ENCODE assay signal across 7 cellular contexts in the genomic region with DNA sequence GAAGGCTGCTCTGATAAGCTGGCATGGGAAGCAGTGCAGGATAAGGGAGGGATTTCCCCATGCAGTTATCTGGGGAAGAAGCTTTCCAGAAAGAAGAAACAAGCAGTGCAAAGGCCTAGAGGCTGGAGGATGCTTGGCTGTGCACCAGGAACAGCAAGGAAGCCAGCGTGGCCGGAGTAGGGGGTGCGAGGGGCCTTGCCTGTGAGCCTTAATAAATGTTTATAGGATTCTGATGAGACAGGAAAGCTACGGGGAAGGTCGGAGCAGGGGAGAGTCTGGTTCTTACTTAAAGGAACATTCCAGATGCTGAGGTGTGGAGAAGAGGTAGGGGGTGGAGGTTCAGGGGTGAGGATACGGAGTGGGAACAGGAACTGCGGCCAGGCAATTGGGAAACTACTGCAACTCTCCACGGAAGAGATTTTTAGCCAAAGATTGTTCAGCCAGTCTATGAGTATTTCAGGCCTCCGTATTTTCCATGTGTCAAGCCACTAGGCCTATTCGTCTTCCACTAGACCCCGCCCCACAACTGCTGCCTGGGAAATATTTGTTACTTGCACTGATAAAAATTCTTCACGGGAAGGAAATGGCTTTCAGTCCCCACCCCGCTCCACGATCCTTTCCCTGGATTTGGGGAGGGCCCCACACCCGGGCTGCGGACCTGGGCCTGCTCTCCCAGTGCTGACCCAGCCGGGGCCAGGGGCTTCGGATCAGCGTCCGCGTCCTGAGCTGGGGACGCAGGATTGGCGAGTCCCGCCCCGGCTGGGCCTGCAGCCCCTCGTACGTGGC. TPM values are rescaled to one million over a fixed set of nuclear protein-coding genes. Genes with fewer than 3 reads are reported as not detected.
DNase-seq lines count a peak whose midpoint lies in the region; ATAC-seq, FAIRE-seq and TF ChIP-seq lines count a peak whose summit lies in the region.

No MANE protein-coding gene starts in this region.

- peaks cover 0 to 38% of the 10 kb centered on the region in 2 experiments; a peak in 2 of 4 replicates for H3K79me2 ChIP-seq in H1 (ENCODE audit: control insufficient read depth in 1 of 2, insufficient read depth in 2 of 2, low read length in 2 of 2)

- H2BK120ac ChIP-seq in H1 (replicated peaks; ENCODE audit: low read depth, low read length), result peak overlapping the region; percentile 14
- peak overlapping the region; percentile 88 for H2BK120ac ChIP-seq in mesenchymal stem cell (ENCODE audit: low read depth, low read length)

- CTCF ChIA-PET in H1 (lab: Charles Lee; ENCODE audit: partially characterized antibody), result interaction anchor here (1.0 to 1.1 kb wide), 2 partner anchors 12 to 94 kb away, joined by 3 to 4 read pairs; no protein-coding TSS in a partner anchor

- H2AK5ac ChIP-seq in H1 (ENCODE audit: low read depth, low read length), result 0 out of 2 replicates have a peak overlapping the region, but pooled peaks have one; percentile 4
- H2AK5ac ChIP-seq in mesenchymal stem cell (ENCODE audit: low read length, severe bottlenecking), result no peak overlapping the region

- H2BK20ac ChIP-seq in H1 (ENCODE audit: low read length), result no peak overlapping the region

- H2BK5ac ChIP-seq in H1 (ENCODE audit: low read depth, low read length), result peak overlapping the region; percentile 48; the same call in 1 of the 2 replicates
- H2BK5ac ChIP-seq in mesenchymal stem cell (ENCODE audit: low read depth, low read length, poor library complexity, severe bottlenecking), result no peak overlapping the region

- DNase-seq in GM06990 (ENCODE audit: extremely low read depth, insufficient read length) (peak; percentile 36), LoVo (ENCODE audit: low spot score) (peak; percentile 70), H1 (ENCODE audit: low read depth in 1 of 2, low spot score in 2 of 2) (peak in 1 of 2 experiments; percentile 78), mesenchymal stem cell (peak; percentile 75)
- DNase-seq in activated CD4-positive, alpha-beta T cell treated with anti-CD3 and anti-CD28 coated beads, Interleukin-2, amount 50 U/mL, for 1 hour, result peak; percentile 24
- peak; percentile 12 for DNase-seq in stimulated activated CD8-positive, alpha-beta memory T cell treated with anti-CD3 and anti-CD28 coated beads, Interleukin-4, amount 100 ng/mL, for 24 hours (ENCODE audit: low read depth)

- H3K27ac ChIP-seq in H1 (ENCODE audit: low read depth, low read length) (no peak overlapping the region), mesenchymal stem cell (ENCODE audit: low read length, poor library complexity, severe bottlenecking) (peak overlapping the region; percentile 39)

- H3K4me3 ChIP-seq in GM06990 (replicated peaks; ENCODE audit: low read depth, low read length) (peak overlapping the region; percentile 87), H1 (ENCODE audit: extremely low read depth in 1 of 4, insufficient read depth in 2 of 4, low read depth in 3 of 4, low read length in 4 of 4) (peak overlapping the region; percentile 61 to 87 (median 70)), mesenchymal stem cell (ENCODE audit: insufficient read depth in 1 of 2, low read depth in 1 of 2, low read length in 2 of 2) (peak overlapping the region; percentile 91 to 93)

- H2BK12ac ChIP-seq in H1 (ENCODE audit: low read depth, low read length), result peak overlapping the region; percentile 60; the same call in 1 of the 2 replicates
- no peak overlapping the region for H2BK12ac ChIP-seq in mesenchymal stem cell (ENCODE audit: low read length in 2 of 2)

- H3K4ac ChIP-seq in H1 (replicated peaks; ENCODE audit: insufficient read length, low read depth, low read length), result peak overlapping the region; percentile 1
- H3K4ac ChIP-seq in mesenchymal stem cell (ENCODE audit: low read depth in 1 of 2, low read length in 2 of 2), result peak overlapping the region in 1 of 2 experiments; percentile 17

- H4K91ac ChIP-seq in H1 (replicated peaks; ENCODE audit: insufficient read length, low read length), result peak overlapping the region; percentile 37
- peak overlapping the region; percentile 73 for H4K91ac ChIP-seq in mesenchymal stem cell (ENCODE audit: low read length)

- TF ChIP-seq EP300 in H1 (IDR thresholded peaks at IDR 0.05; ENCODE audit: borderline replicate concordance in 1 of 2, low read depth in 2 of 2, low read length in 2 of 2), result no peak

- H4K5ac ChIP-seq in H1 (ENCODE audit: insufficient read length, low read depth, low read length), result no peak overlapping the region

- no peaks in the 10 kb centered on the region; the same call in 1 of the 2 replicates for H3K36me3 ChIP-seq in GM06990 (ENCODE audit: control insufficient read depth, insufficient read depth, low read length)
- H3K36me3 ChIP-seq in H1 (ENCODE audit: control insufficient read depth in 2 of 4, insufficient read depth in 4 of 4, low read length in 3 of 4), result no peaks in the 10 kb centered on the region; a peak in 2 of 8 replicates
- peaks cover 3 to 15% of the 10 kb centered on the region in 2 experiments for H3K36me3 ChIP-seq in mesenchymal stem cell (ENCODE audit: control insufficient read depth in 1 of 2, insufficient read depth in 2 of 2, low read depth in 1 of 2, low read length in 2 of 2)

- H4K20me1 ChIP-seq in H1 (replicated peaks in 1 of 2; ENCODE audit: control insufficient read depth in 1 of 2, insufficient read depth in 2 of 2, low read length in 2 of 2), result no peaks in the 10 kb centered on the region

- H3K23ac ChIP-seq in H1 (ENCODE audit: insufficient read length) (no peak overlapping the region), mesenchymal stem cell (ENCODE audit: low read length in 2 of 2) (no peak overlapping the region)

- peaks cover 2% of the 10 kb centered on the region; the same call in 1 of the 2 replicates for H3K79me1 ChIP-seq in H1 (ENCODE audit: low read depth, low read length)
- H3K79me1 ChIP-seq in mesenchymal stem cell (replicated peaks; ENCODE audit: low read length, poor library complexity, severe bottlenecking), result peaks cover 6% of the 10 kb centered on the region

- TF ChIP-seq POLR2A in H1 (IDR thresholded peaks at IDR 0.05; ENCODE audit: control extremely low read depth in 1 of 2, low read depth in 2 of 2, low read length in 2 of 2), result peak in 1 of 2 experiments; percentile 54; a peak in 1 of 3 replicates

- H2BK15ac ChIP-seq in H1 (ENCODE audit: low read length) (0 out of 2 replicates have a peak overlapping the region, but pooled peaks have one; percentile 2), mesenchymal stem cell (ENCODE audit: low read depth, poor library complexity, severe bottlenecking) (peak overlapping the region; percentile 80)

- H3K14ac ChIP-seq in H1 (ENCODE audit: insufficient read length) (no peak overlapping the region), mesenchymal stem cell (ENCODE audit: low read length in 2 of 2) (peak overlapping the region in 1 of 2 experiments; percentile 83)

- H2AFZ ChIP-seq in H1 (ENCODE audit: low read length) (peak overlapping the region; percentile 28; the same call in 1 of the 2 replicates), mesenchymal stem cell (ENCODE audit: low read depth, low read length) (peak overlapping the region; percentile 68)

- POLR2A ChIA-PET in H1 (lab: Charles Lee; ENCODE audit: partially characterized antibody), result interaction anchor here (0.8 to 3.8 kb wide), 11 partner anchors 8 to 374 kb away, joined by 3 to 15 read pairs (median 3); a partner anchor contains a TSS

- 22% methylated on average over 21 of the region's 27 CpGs; no CpG with 5 or more reads in 1 of the 2 experiments for WGBS in H1 (ENCODE audit: extremely low coverage in 1 of 2, insufficient coverage in 1 of 2, insufficient read length in 1 of 2, insufficient replicate concordance in 2 of 2, low coverage in 1 of 2, low lambda C conversion rate in 2 of 2, missing lambda C conversion rate in 1 of 2), 2 experiments
- 3% methylated on average over 26 of the region's 27 CpGs for WGBS in mesenchymal stem cell

- H3K18ac ChIP-seq in H1 (ENCODE audit: extremely low read depth, low read length) (peak overlapping the region; percentile 10), mesenchymal stem cell (ENCODE audit: low read depth in 1 of 2, low read length in 2 of 2) (peak overlapping the region; percentile 77 to 91)

- no peaks in the 10 kb centered on the region for H3K27me3 ChIP-seq in GM06990 (replicated peaks; ENCODE audit: control insufficient read depth, insufficient read depth, low read length)
- H3K27me3 ChIP-seq in H1 (replicated peaks in 1 of 4; ENCODE audit: control insufficient read depth in 3 of 4, extremely low read depth in 1 of 4, insufficient read depth in 3 of 4, low read length in 3 of 4), result no peaks in the 10 kb centered on the region
- no peaks in the 10 kb centered on the region for H3K27me3 ChIP-seq in mesenchymal stem cell (ENCODE audit: control insufficient read depth in 1 of 2, insufficient read depth in 1 of 2, low read length in 2 of 2)

- H3K4me2 ChIP-seq in H1 (ENCODE audit: insufficient read depth in 1 of 2, low read depth in 2 of 2, low read length in 2 of 2), result peak overlapping the region; percentile 83 to 90
- peak overlapping the region; percentile 84 for H3K4me2 ChIP-seq in mesenchymal stem cell (ENCODE audit: low read length, poor library complexity, severe bottlenecking)

- H3K4me1 ChIP-seq in H1 (replicated peaks in 1 of 4; ENCODE audit: control insufficient read depth in 3 of 4, insufficient read depth in 4 of 4, low read length in 3 of 4) (peaks cover 0 to 11% (median 8%) of the 10 kb centered on the region in 4 experiments; a peak in 6 of 7 replicates), mesenchymal stem cell (ENCODE audit: control insufficient read depth, insufficient read depth, low read depth, low read length) (peaks cover 3% of the 10 kb centered on the region)

- no peak for TF ChIP-seq RAD21 in H1 (IDR thresholded peaks at IDR 0.05 in 1 of 2, conservative IDR thresholded peaks at IDR 0.05 in 1 of 2; ENCODE audit: low read depth in 2 of 2, low read length in 2 of 2)

- FAIRE-seq in H1 (lab: Jason Lieb, UNC), result no peak

- H4K8ac ChIP-seq in H1 (ENCODE audit: extremely low read depth, insufficient read depth, low read length) (peak overlapping the region; percentile 26; the same call in 1 of the 2 replicates), mesenchymal stem cell (ENCODE audit: low read length) (peak overlapping the region; percentile 97)

- TF ChIP-seq CTCF in GM06990 (IDR thresholded peaks at IDR 0.05; ENCODE audit: insufficient read depth, low read length, poor library complexity, severe bottlenecking) (no peak), H1 (IDR thresholded peaks at IDR 0.05; ENCODE audit: control extremely low read depth in 1 of 3, insufficient read depth in 1 of 3, low read depth in 1 of 3, low read length in 3 of 3) (no peak)

- H3K9me3 ChIP-seq in H1 (ENCODE audit: insufficient read depth in 2 of 2, low read depth in 1 of 2, low read length in 1 of 2) (no peaks in the 10 kb centered on the region), mesenchymal stem cell (ENCODE audit: control insufficient read depth, low read length) (no peaks in the 10 kb centered on the region)

- peaks cover 6% of the 10 kb centered on the region; the same call in 1 of the 2 replicates for H3K23me2 ChIP-seq in H1 (ENCODE audit: low read depth, low read length)

- H3K9ac ChIP-seq in H1 (replicated peaks in 1 of 4; ENCODE audit: extremely low read depth in 1 of 4, low read depth in 3 of 4, low read length in 3 of 4) (peak overlapping the region; percentile 51 to 78 (median 63)), mesenchymal stem cell (ENCODE audit: low read length) (peak overlapping the region; percentile 94)

- no peak overlapping the region for H3K56ac ChIP-seq in H1 (replicated peaks; ENCODE audit: insufficient read length, low read depth, low read length)

- ATAC-seq in GM21786 (IDR thresholded peaks at IDR 0.05; ENCODE audit: unreplicated experiment), result peak; percentile 30

RNA-seq across cellular contexts. Expression of a gene that starts 0.5 kb away (rescaled TPM):
- total RNA-seq in H1 (2021; fragmentation: NEBNext Ultra II Directional; extraction: Animal tissue kit (Norgen Biotek cat#: 25700)), result 46.3 and 46.9 TPM in 2 replicates
- 6.8 and 13.1 TPM in 2 replicates for polyA plus RNA-seq in H1 (2011; rRNA removed)
- polyA plus RNA-seq in H1 (2011; cell fraction: cytosol; rRNA removed), result 11.5 TPM
- 6.3 TPM for polyA plus RNA-seq in H1 (2011; cell fraction: nucleus; rRNA removed)
- 8.3 to 20.3 TPM (median 10.9 TPM) in 4 replicates for polyA plus RNA-seq in H1 (2012, experiment 1 of 2)
- 1.5 TPM for polyA plus RNA-seq in H1 (2012, experiment 2 of 2)
- 27.0 TPM for polyA plus RNA-seq in H1 (2013, experiment 1 of 2)
- 27.1 TPM for polyA plus RNA-seq in H1 (2013, experiment 2 of 2)
- polyA minus RNA-seq in H1 (2011; rRNA and poly(A)+ RNA removed), result 19.4 and 29.9 TPM in 2 replicates
- 17.4 TPM for polyA minus RNA-seq in H1 (2011; cell fraction: cytosol; rRNA and poly(A)+ RNA removed)
- polyA minus RNA-seq in H1 (2011; cell fraction: nucleus; rRNA and poly(A)+ RNA removed), result 33.2 TPM
- 38.2 TPM for polyA plus RNA-seq in mesenchymal stem cell (2013, experiment 1 of 2)
- polyA plus RNA-seq in mesenchymal stem cell (2013, experiment 2 of 2), result 39.0 TPM

RNA-seq across cellular contexts. Expression of a gene that starts 32.2 kb away (rescaled TPM):
- total RNA-seq in H1 (2021; fragmentation: NEBNext Ultra II Directional; extraction: Animal tissue kit (Norgen Biotek cat#: 25700)), result not detected in 2 replicates
- not detected in 2 replicates for polyA plus RNA-seq in H1 (2011; rRNA removed)
- not detected for polyA plus RNA-seq in H1 (2011; cell fraction: cytosol; rRNA removed)
- not detected for polyA plus RNA-seq in H1 (2011; cell fraction: nucleus; rRNA removed)
- not detected in 4 replicates for polyA plus RNA-seq in H1 (2012, experiment 1 of 2)
- not detected for polyA plus RNA-seq in H1 (2012, experiment 2 of 2)
- not detected for polyA plus RNA-seq in H1 (2013, experiment 1 of 2)
- polyA plus RNA-seq in H1 (2013, experiment 2 of 2), result not detected
- polyA minus RNA-seq in H1 (2011; rRNA and poly(A)+ RNA removed), result 0.17 TPM in 1 of 2 replicates, not detected in the other
- not detected for polyA minus RNA-seq in H1 (2011; cell fraction: cytosol; rRNA and poly(A)+ RNA removed)
- polyA minus RNA-seq in H1 (2011; cell fraction: nucleus; rRNA and poly(A)+ RNA removed), result not detected
- not detected for polyA plus RNA-seq in mesenchymal stem cell (2013, experiment 1 of 2)
- polyA plus RNA-seq in mesenchymal stem cell (2013, experiment 2 of 2), result not detected

RNA-seq across cellular contexts. Expression of a gene that starts 40.0 kb away (rescaled TPM):
- total RNA-seq in H1 (2021; fragmentation: NEBNext Ultra II Directional; extraction: Animal tissue kit (Norgen Biotek cat#: 25700)), result 43.5 and 43.6 TPM in 2 replicates
- 20.5 and 27.3 TPM in 2 replicates for polyA plus RNA-seq in H1 (2011; rRNA removed)
- polyA plus RNA-seq in H1 (2011; cell fraction: cytosol; rRNA removed), result 26.4 TPM
- polyA plus RNA-seq in H1 (2011; cell fraction: nucleus; rRNA removed), result 10.7 TPM
- polyA plus RNA-seq in H1 (2012, experiment 1 of 2), result 20.0 to 27.4 TPM (median 23.2 TPM) in 4 replicates
- polyA plus RNA-seq in H1 (2012, experiment 2 of 2), result 3.5 TPM
- 65.8 TPM for polyA plus RNA-seq in H1 (2013, experiment 1 of 2)
- 67.5 TPM for polyA plus RNA-seq in H1 (2013, experiment 2 of 2)
- polyA minus RNA-seq in H1 (2011; rRNA and poly(A)+ RNA removed), result 10.3 and 11.3 TPM in 2 replicates
- 6.0 TPM for polyA minus RNA-seq in H1 (2011; cell fraction: cytosol; rRNA and poly(A)+ RNA removed)
- 13.0 TPM for polyA minus RNA-seq in H1 (2011; cell fraction: nucleus; rRNA and poly(A)+ RNA removed)
- 41.3 TPM for polyA plus RNA-seq in mesenchymal stem cell (2013, experiment 1 of 2)
- 42.9 TPM for polyA plus RNA-seq in mesenchymal stem cell (2013, experiment 2 of 2)
